Comparison of ENCODE assay signal across 14 cellular contexts in genomic region chr17:18963126-18964017, GRCh38. TPM values are rescaled to one million over a fixed set of nuclear protein-coding genes. Genes with fewer than 3 reads are reported as not detected.
DNase-seq lines count a peak whose midpoint lies in the region; ATAC-seq and TF ChIP-seq lines count a peak whose summit lies in the region.
"Had no signal": no experiment of that assay in that cellular context is flagged by ENCODE, and none has a peak within 500 bp of the region (broad histone marks: within the 10 kb centered on the region; RNA-seq: fewer than 3 reads in every experiment).

No MANE protein-coding gene starts in this region.

- peaks cover 0 to 10% of the 10 kb centered on the region in 2 donors for H3K27me3 Mint-ChIP-seq in stimulated activated naive B cell treated with anti-CD40 and anti-IgM and Interleukin-4, amounts not matched to agents 10 μg/mL and 1 μg/mL and 100 μg/mL, for 72 hours
- peaks cover 2 to 7% (median 2%) of the 10 kb centered on the region in 3 donors for H3K27me3 Mint-ChIP-seq in CD14-positive monocyte (ENCODE audit: low read depth in 3 of 3)
- H3K27me3 Mint-ChIP-seq: naive thymus-derived CD8-positive, alpha-beta T cell had no signal

- H3K4me1 Mint-ChIP-seq in stimulated activated naive B cell treated with anti-CD40 and anti-IgM and Interleukin-4, amounts not matched to agents 10 μg/mL and 1 μg/mL and 100 μg/mL, for 72 hours = peaks cover 15 to 17% of the 10 kb centered on the region in 2 donors
- H3K4me1 Mint-ChIP-seq in CD14-positive monocyte = peaks cover 9% of the 10 kb centered on the region

- ATAC-seq in Right ventricle myocardium inferior = no peak
- no peak for ATAC-seq in Right ventricle myocardium superior (ENCODE audit: poor library complexity)
- no peak for ATAC-seq in stimulated activated naive B cell treated with anti-CD40 and anti-IgM and Interleukin-4, amounts not matched to agents 10 μg/mL and 1 μg/mL and 100 μg/mL, for 72 hours (replicated peaks)
- ATAC-seq: naive thymus-derived CD8-positive, alpha-beta T cell had no signal

- intact Hi-C loops in Right ventricle myocardium inferior (cut with DNase I) (no loop called here), Right ventricle myocardium superior (cut with DNase I) (loop anchor here (10.0 kb wide), 1 partner anchor 49 kb away; no protein-coding TSS in a partner anchor), CD14-positive monocyte (cut with micrococcal nuclease) (no loop called here)

- H3K4me3 Mint-ChIP-seq in stimulated activated naive B cell treated with anti-CD40 and anti-IgM and Interleukin-4, amounts not matched to agents 10 μg/mL and 1 μg/mL and 100 μg/mL, for 72 hours = no peak overlapping the region
- no peak overlapping the region for H3K4me3 Mint-ChIP-seq in CD14-positive monocyte
- H3K4me3 Mint-ChIP-seq: naive thymus-derived CD8-positive, alpha-beta T cell had no signal

- no peaks in the 10 kb centered on the region for H3K9me3 Mint-ChIP-seq in stimulated activated naive B cell treated with anti-CD40 and anti-IgM and Interleukin-4, amounts not matched to agents 10 μg/mL and 1 μg/mL and 100 μg/mL, for 72 hours
- no peaks in the 10 kb centered on the region for H3K9me3 Mint-ChIP-seq in CD14-positive monocyte
- H3K9me3 Mint-ChIP-seq: naive thymus-derived CD8-positive, alpha-beta T cell had no signal

- peak; percentile 60 for DNase-seq in Right ventricle myocardium inferior (ENCODE audit: missing footprints)
- DNase-seq in Right ventricle myocardium superior = no peak
- peak; percentile 56 for DNase-seq in M059J (ENCODE audit: low read depth)
- DNase-seq in hepatic stellate cell (ENCODE audit: low spot score) = peak; percentile 40
- DNase-seq in stimulated activated naive B cell treated with anti-CD40 and anti-IgM and Interleukin-4, amounts not matched to agents 10 μg/mL and 1 μg/mL and 100 μg/mL, for 72 hours = no peak
- no peak for DNase-seq in CD14-positive monocyte (ENCODE audit: low spot score)
- DNase-seq in activated gamma-delta T cell treated with Interleukin-2 at 50 U/mL for 16 hours = no peak
- DNase-seq in COLO829 (ENCODE audit: low spot score) = no peak
- DNase-seq: activated CD8-positive, alpha-beta memory T cell treated with anti-CD3 and anti-CD28 coated beads for 24 hours; activated effector memory CD4-positive, alpha-beta T cell treated with anti-CD3 and anti-CD28 coated beads, Interleukin-2, amount 50 U/mL, for 16 hours; naive thymus-derived CD8-positive, alpha-beta T cell; NK-92 treated with Interleukin-12 subunit alpha and Interleukin-12 subunit beta, amount 100 ng/mL, for 24 hours had no signal

- no peak for TF ChIP-seq CTCF in CD14-positive monocyte (IDR thresholded peaks at IDR 0.05)

- H3K27ac Mint-ChIP-seq in stimulated activated naive B cell treated with anti-CD40 and anti-IgM and Interleukin-4, amounts not matched to agents 10 μg/mL and 1 μg/mL and 100 μg/mL, for 72 hours = peak overlapping the region; percentile 21
- H3K27ac Mint-ChIP-seq in CD14-positive monocyte = peak overlapping the region in 3 of 7 donors; percentile 12 to 82 (median 68)

- peaks cover 0 to 3% of the 10 kb centered on the region in 2 donors for H3K36me3 Mint-ChIP-seq in stimulated activated naive B cell treated with anti-CD40 and anti-IgM and Interleukin-4, amounts not matched to agents 10 μg/mL and 1 μg/mL and 100 μg/mL, for 72 hours
- H3K36me3 Mint-ChIP-seq in CD14-positive monocyte = no peaks in the 10 kb centered on the region
- H3K36me3 Mint-ChIP-seq: naive thymus-derived CD8-positive, alpha-beta T cell had no signal

RNA-seq across cellular contexts. Expression of gene SLC5A10, which starts 11.4 kb away (rescaled TPM):
- total RNA-seq in Right ventricle myocardium inferior = not detected
- not detected for total RNA-seq in Right ventricle myocardium superior
- total RNA-seq in M059J (2014; rRNA removed; shearing (Covaris generic)) = 0.27 TPM in 1 of 2 replicates, not detected in the other
- under 1 TPM; 0.10 to 0.12 TPM for polyA plus RNA-seq in CD14-positive monocyte
- total RNA-seq: ascending aorta; naive thymus-derived CD8-positive, alpha-beta T cell; pulmonary artery endothelial cell had no signal

RNA-seq across cellular contexts. Expression of gene FAM83G, which starts 41.2 kb away (rescaled TPM):
- total RNA-seq in Right ventricle myocardium inferior (2.7 TPM), Right ventricle myocardium superior (1.9 TPM)
- total RNA-seq in M059J (2014; rRNA removed; shearing (Covaris generic)) = 6.5 and 15.0 TPM in 2 replicates
- polyA plus RNA-seq in CD14-positive monocyte = under 1 TPM; 0.04 to 0.08 TPM

Comparison
In these comparisons a context has a peak if more than half of its experiments do, and no peak if none do; other contexts are left out.
1. DNase-seq: peak in Right ventricle myocardium inferior (single experiment), M059J (single experiment) and hepatic stellate cell (single experiment); none in Right ventricle myocardium superior (single experiment), stimulated activated naive B cell treated with anti-CD40 and anti-IgM and Interleukin-4, amounts not matched to agents 10 μg/mL and 1 μg/mL and 100 μg/mL, for 72 hours (single experiment), CD14-positive monocyte (single experiment), activated gamma-delta T cell treated with Interleukin-2 at 50 U/mL for 16 hours (single experiment) and COLO829 (single experiment).